ENCODE assay signal across 8 cellular contexts in genomic region chr9:136546697-136547481, GRCh38. TPM values are rescaled to one million over a fixed set of nuclear protein-coding genes. Genes with fewer than 3 reads are reported as not detected.
A peak's percentile ranks its signal among the peaks of the same experiment; 100 is the strongest.
DNase-seq lines count a peak whose midpoint lies in the region; ATAC-seq and TF ChIP-seq lines count a peak whose summit lies in the region.

No MANE protein-coding gene starts in this region.

- H2BK5ac ChIP-seq in neuronal stem cell (ENCODE audit: low read length) = peak overlapping the region; percentile 99

- no peaks in the 10 kb centered on the region for H3K9me3 Mint-ChIP-seq in CD4-positive, alpha-beta memory T cell
- no peaks in the 10 kb centered on the region for H3K9me3 Mint-ChIP-seq in activated naive CD4-positive, alpha-beta T cell treated with anti-CD3 and anti-CD28 coated beads, Interleukin-2, amount 10 ng/mL, durations not matched to agents 7 days and 5 days

- peaks cover 38% of the 10 kb centered on the region for H3K4me1 ChIP-seq in CD4-positive, alpha-beta memory T cell (ENCODE audit: insufficient read depth, low read length)
- H3K4me1 ChIP-seq in PC-3 (ENCODE audit: insufficient read depth, low read length) (peaks cover 25% of the 10 kb centered on the region), neuronal stem cell (ENCODE audit: control insufficient read depth in 2 of 2, insufficient read depth in 1 of 2, low read depth in 1 of 2, low read length in 2 of 2) (peaks cover 53 to 69% of the 10 kb centered on the region in 2 donors)

- H3F3A ChIP-seq in PC-3 (ENCODE audit: low read length, unreplicated experiment) = no peaks in the 10 kb centered on the region

- H3K36me3 Mint-ChIP-seq in CD4-positive, alpha-beta memory T cell = peaks cover 0 to 5% of the 10 kb centered on the region in 2 donors
- peaks cover 17% of the 10 kb centered on the region for H3K36me3 Mint-ChIP-seq in activated naive CD4-positive, alpha-beta T cell treated with anti-CD3 and anti-CD28 coated beads, Interleukin-2, amount 10 ng/mL, durations not matched to agents 7 days and 5 days

- peak overlapping the region; percentile 100 for H2AK5ac ChIP-seq in neuronal stem cell (ENCODE audit: low read depth, low read length)

- peaks cover 7 to 32% (median 23%) of the 10 kb centered on the region in 4 donors for H3K4me1 Mint-ChIP-seq in CD4-positive, alpha-beta memory T cell
- H3K4me1 Mint-ChIP-seq in activated naive CD4-positive, alpha-beta T cell treated with anti-CD3 and anti-CD28 coated beads, Interleukin-2, amount 10 ng/mL, durations not matched to agents 7 days and 5 days = peaks cover 44% of the 10 kb centered on the region

- no peaks in the 10 kb centered on the region for H3K9me2 ChIP-seq in PC-3 (replicated peaks; ENCODE audit: low read length)

- peaks cover 21% of the 10 kb centered on the region for H3K79me1 ChIP-seq in neuronal stem cell (ENCODE audit: low read depth, low read length)

- ATAC-seq in PC-3 (peak; percentile 37), HG02759 (IDR thresholded peaks at IDR 0.05; ENCODE audit: unreplicated experiment) (no peak)

- peak overlapping the region; percentile 91 for H2BK120ac ChIP-seq in neuronal stem cell (ENCODE audit: low read depth, low read length)

- H4K8ac ChIP-seq in neuronal stem cell (ENCODE audit: low read depth, low read length) = no peak overlapping the region

- peak overlapping the region; percentile 92 for H3K23ac ChIP-seq in neuronal stem cell (ENCODE audit: low read depth, low read length, poor library complexity)

- peak overlapping the region; percentile 98 for H3K18ac ChIP-seq in neuronal stem cell (ENCODE audit: low read length)

- H3K27ac ChIP-seq in CD4-positive, alpha-beta memory T cell (ENCODE audit: low read depth, low read length) = peak overlapping the region; percentile 40
- peak overlapping the region; percentile 85 for H3K27ac ChIP-seq in PC-3 (ENCODE audit: low read length)
- H3K27ac ChIP-seq in neuronal stem cell (replicated peaks; ENCODE audit: low read length) = peak overlapping the region; percentile 90

- H3K27me3 Mint-ChIP-seq in CD4-positive, alpha-beta memory T cell = no peaks in the 10 kb centered on the region
- peaks cover 19% of the 10 kb centered on the region for H3K27me3 Mint-ChIP-seq in activated naive CD4-positive, alpha-beta T cell treated with anti-CD3 and anti-CD28 coated beads, Interleukin-2, amount 10 ng/mL, durations not matched to agents 7 days and 5 days

- no CpG with 5 or more reads among the region's 43 CpGs for WGBS in neuronal stem cell (ENCODE audit: extremely low coverage in 2 of 2, insufficient read length in 2 of 2, insufficient replicate concordance in 1 of 2), 2 donors

- 0 out of 2 replicates have a peak, but pooled peaks cover 7% of the 10 kb centered on the region for H4K20me1 ChIP-seq in PC-3 (ENCODE audit: low read length)

- peak; percentile 47 to 61 (median 58) for DNase-seq in CD4-positive, alpha-beta memory T cell
- DNase-seq in HCEC 1CT (peak; percentile 14), PC-3 (peak; percentile 50), foreskin melanocyte (peak; percentile 37), neuronal stem cell (ENCODE audit: low spot score) (no peak), HuH-7 (ENCODE audit: low spot score) (no peak)
- DNase-seq in activated naive CD4-positive, alpha-beta T cell treated with anti-CD3 and anti-CD28 coated beads, Interleukin-2, amount 10 ng/mL, durations not matched to agents 7 days and 5 days = peak; percentile 73

- intact Hi-C loops in CD4-positive, alpha-beta memory T cell (cut with micrococcal nuclease) = loop anchor here (2.0 to 10.0 kb wide), 4 partner anchors 14 to 142 kb away; partner anchors contain the start of genes SEC16A and SNAPC4
- intact Hi-C loops in PC-3 (cut with micrococcal nuclease) = loop anchor here (10.0 kb wide), 1 partner anchor 62 kb away; the partner anchor contains the start of gene SEC16A

- H3K4me2 ChIP-seq in PC-3 (ENCODE audit: low read length) (peak overlapping the region; percentile 94), neuronal stem cell (ENCODE audit: insufficient read depth, low read length, poor library complexity, severe bottlenecking) (peak overlapping the region; percentile 94)

- peaks cover 4% of the 10 kb centered on the region for H3K36me3 ChIP-seq in CD4-positive, alpha-beta memory T cell (ENCODE audit: insufficient read depth, low read length)
- H3K36me3 ChIP-seq in PC-3 (ENCODE audit: low read depth, low read length) = no peaks in the 10 kb centered on the region
- peaks cover 6 to 22% of the 10 kb centered on the region in 2 donors for H3K36me3 ChIP-seq in neuronal stem cell (replicated peaks in 1 of 2; ENCODE audit: control insufficient read depth in 2 of 2, insufficient read depth in 2 of 2, low read length in 2 of 2)

- H3K79me2 ChIP-seq in PC-3 (ENCODE audit: low read length) = peaks cover 19% of the 10 kb centered on the region

- H3K4ac ChIP-seq in neuronal stem cell (ENCODE audit: low read length) = peak overlapping the region; percentile 95

- CTCF ChIA-PET in CD4-positive, alpha-beta memory T cell (lab: Charles Lee; ENCODE audit: partially characterized antibody) = interaction anchor here (1.0 kb wide), 1 partner anchor 9 kb away, joined by 3 read pairs; no protein-coding TSS in a partner anchor
- CTCF ChIA-PET in PC-3 (lab: Charles Lee) = no interaction called here
- CTCF ChIA-PET in activated naive CD4-positive, alpha-beta T cell treated with anti-CD3 and anti-CD28 coated beads, Interleukin-2, amount 10 ng/mL, durations not matched to agents 7 days and 5 days (lab: Charles Lee) = no interaction called here

- peak overlapping the region; percentile 86 for H4K91ac ChIP-seq in neuronal stem cell (ENCODE audit: low read depth, low read length, poor library complexity)

- H3K9ac ChIP-seq in PC-3 (ENCODE audit: low read length) = peak overlapping the region; percentile 88
- H3K9ac ChIP-seq in neuronal stem cell (ENCODE audit: low read depth, low read length, poor library complexity) = peak overlapping the region; percentile 81

- peak overlapping the region; percentile 97 for H2BK15ac ChIP-seq in neuronal stem cell (ENCODE audit: low read length)

- no peak for TF ChIP-seq CTCF in PC-3 (conservative IDR thresholded peaks at IDR 0.05; ENCODE audit: low read depth, low read length)

- H3K14ac ChIP-seq in neuronal stem cell (ENCODE audit: low read length) = peak overlapping the region; percentile 84

- POLR2A ChIA-PET in CD4-positive, alpha-beta memory T cell (lab: Charles Lee; ENCODE audit: partially characterized antibody) = interaction anchor here (1.3 to 5.0 kb wide), 3 partner anchors 8 to 57 kb away, joined by 4 to 29 read pairs (median 27); no protein-coding TSS in a partner anchor
- POLR2A ChIA-PET in PC-3 (lab: Charles Lee; ENCODE audit: unreplicated experiment) = interaction anchor here (0.7 kb wide), 1 partner anchor 78 kb away, joined by 3 read pairs; no protein-coding TSS in a partner anchor

- H3K4me3 ChIP-seq in CD4-positive, alpha-beta memory T cell (ENCODE audit: low read length in 2 of 2) = peak overlapping the region; percentile 11 to 52
- H3K4me3 ChIP-seq in PC-3 (ENCODE audit: low read length) (peak overlapping the region; percentile 70), neuronal stem cell (ENCODE audit: low read length in 2 of 2) (peak overlapping the region; percentile 60 to 80)

- no peaks in the 10 kb centered on the region for H3K27me3 ChIP-seq in CD4-positive, alpha-beta memory T cell (ENCODE audit: insufficient read depth, low read length)
- no peaks in the 10 kb centered on the region for H3K27me3 ChIP-seq in PC-3 (ENCODE audit: low read length)
- H3K27me3 ChIP-seq in neuronal stem cell (ENCODE audit: control insufficient read depth in 3 of 3, insufficient read depth in 3 of 3, low read depth in 1 of 3, low read length in 3 of 3) = peaks cover 0 to 9% (median 0%) of the 10 kb centered on the region in 3 experiments

- peak overlapping the region; percentile 22 to 86 (median 66) for H3K27ac Mint-ChIP-seq in CD4-positive, alpha-beta memory T cell
- peak overlapping the region; percentile 87 for H3K27ac Mint-ChIP-seq in activated naive CD4-positive, alpha-beta T cell treated with anti-CD3 and anti-CD28 coated beads, Interleukin-2, amount 10 ng/mL, durations not matched to agents 7 days and 5 days

- H2AFZ ChIP-seq in PC-3 (ENCODE audit: low read length) (peak overlapping the region; percentile 83), neuronal stem cell (ENCODE audit: low read length) (peak overlapping the region; percentile 84)

- BruUV-seq in PC-3 (replicated peaks; lab: Mats Ljungman, UMichigan) = no TSS peak

- peak overlapping the region; percentile 70 to 85 (median 82) for H3K4me3 Mint-ChIP-seq in CD4-positive, alpha-beta memory T cell
- peak overlapping the region; percentile 73 for H3K4me3 Mint-ChIP-seq in activated naive CD4-positive, alpha-beta T cell treated with anti-CD3 and anti-CD28 coated beads, Interleukin-2, amount 10 ng/mL, durations not matched to agents 7 days and 5 days

- H2BK12ac ChIP-seq in neuronal stem cell (ENCODE audit: low read length) = peak overlapping the region; percentile 88

- no peaks in the 10 kb centered on the region for H3K9me3 ChIP-seq in CD4-positive, alpha-beta memory T cell (ENCODE audit: control insufficient read depth in 1 of 2, low read length in 2 of 2)
- H3K9me3 ChIP-seq in PC-3 (ENCODE audit: low read length) (no peaks in the 10 kb centered on the region), neuronal stem cell (replicated peaks in 1 of 2; ENCODE audit: control insufficient read depth in 2 of 2, insufficient read depth in 1 of 2, low read depth in 1 of 2, low read length in 2 of 2) (no peaks in the 10 kb centered on the region)

RNA-seq across cellular contexts. Expression of gene NOTCH1, which starts 1.0 kb away (rescaled TPM):
- total RNA-seq in CD4-positive, alpha-beta memory T cell = 10 to 100 TPM; 43.0 to 45.4 TPM
- polyA plus RNA-seq in CD4-positive, alpha-beta memory T cell = 1 to 10 TPM in 1 of 2 donors, not detected in 1; 6.0 TPM
- 14.3 and 20.8 TPM in 2 replicates for total RNA-seq in PC-3 (2014; rRNA removed)
- 32.9 TPM for polyA plus RNA-seq in neuronal stem cell (2013, experiment 1 of 2)
- 33.2 TPM for polyA plus RNA-seq in neuronal stem cell (2013, experiment 2 of 2)

Comparison
In these comparisons a context has a peak if more than half of its experiments do, and no peak if none do; other contexts are left out.
1. DNase-seq: peak in CD4-positive, alpha-beta memory T cell (5 of 5), HCEC 1CT (single experiment), PC-3 (single experiment), activated naive CD4-positive, alpha-beta T cell treated with anti-CD3 and anti-CD28 coated beads, Interleukin-2, amount 10 ng/mL, durations not matched to agents 7 days and 5 days (single experiment) and foreskin melanocyte (single experiment); none in neuronal stem cell (single experiment) and HuH-7 (single experiment).
2. H3K27ac ChIP-seq: peak in every context shown above with its lines; median percentile 90 in neuronal stem cell; 85 in PC-3; 40 in CD4-positive, alpha-beta memory T cell.
3. Peak in every context shown above with its lines, with median percentiles within 50 percentile points of each other: H3K4me3 ChIP-seq.